In genomic region chr16:12516621-12517309, GRCh38 we compare ENCODE assay signal across 27 cellular contexts.
DNase-seq lines count a peak whose midpoint lies in the region; ATAC-seq, FAIRE-seq and TF ChIP-seq lines count a peak whose summit lies in the region.
"Had no signal": no experiment of that assay in that cellular context is flagged by ENCODE, and none has a peak within 500 bp of the region (broad histone marks: within the 10 kb centered on the region; RNA-seq: fewer than 3 reads in every experiment).

No MANE protein-coding gene starts in this region.

- TF ChIP-seq CTCF in kidney (IDR thresholded peaks at IDR 0.05; ENCODE audit: borderline replicate concordance, extremely low read depth, insufficient read depth) (no peak), nephron progenitor cell (IDR thresholded peaks at IDR 0.05) (no peak), PC-3 (conservative IDR thresholded peaks at IDR 0.05; ENCODE audit: low read depth, low read length) (no peak), HFFc6 (IDR thresholded peaks at IDR 0.05) (no peak)

- H3K9me3 Mint-ChIP-seq in stimulated activated effector memory CD8-positive, alpha-beta T cell treated with anti-CD3 and anti-CD28 coated beads, Interleukin-12 subunit alpha, Interleukin-12 subunit beta, amount 100 ng/mL, for 72 hours: no peaks in the 10 kb centered on the region
- no peaks in the 10 kb centered on the region for H3K9me3 Mint-ChIP-seq in nephron progenitor cell
- no peaks in the 10 kb centered on the region for H3K9me3 Mint-ChIP-seq in HFFc6
- H3K9me3 Mint-ChIP-seq: CD4-positive, alpha-beta T cell had no signal

- H3K9me2 ChIP-seq in PC-3 (replicated peaks; ENCODE audit: low read length): no peaks in the 10 kb centered on the region

- no peaks in the 10 kb centered on the region for H3K36me3 ChIP-seq in kidney (ENCODE audit: control insufficient read depth in 1 of 2, insufficient read depth in 2 of 2, low read length in 2 of 2)
- no peaks in the 10 kb centered on the region for H3K36me3 ChIP-seq in PC-3 (ENCODE audit: low read depth, low read length)
- H3K36me3 ChIP-seq: BLaER1 treated with 17β-estradiol and CSF1 and Interleukin-3, amounts not matched to agents 10 nM and 100 nM had no signal

- POLR2A ChIA-PET in PC-3 (lab: Charles Lee; ENCODE audit: unreplicated experiment): no interaction called here

- no TSS peak for BruUV-seq in PC-3 (replicated peaks; lab: Mats Ljungman, UMichigan)

- no peaks in the 10 kb centered on the region for H3K36me3 Mint-ChIP-seq in stimulated activated effector memory CD8-positive, alpha-beta T cell treated with anti-CD3 and anti-CD28 coated beads, Interleukin-12 subunit alpha, Interleukin-12 subunit beta, amount 100 ng/mL, for 72 hours
- H3K36me3 Mint-ChIP-seq in nephron progenitor cell (ENCODE audit: low read depth) (no peaks in the 10 kb centered on the region), HFFc6 (ENCODE audit: low read depth) (no peaks in the 10 kb centered on the region)

- no peaks in the 10 kb centered on the region for H3K9me3 ChIP-seq in kidney (ENCODE audit: control insufficient read depth in 1 of 2, low read length in 2 of 2)
- H3K9me3 ChIP-seq in PC-3 (ENCODE audit: low read length): no peaks in the 10 kb centered on the region
- H3K9me3 ChIP-seq: A549; BLaER1 treated with 17β-estradiol and CSF1 and Interleukin-3, amounts not matched to agents 10 nM and 100 nM had no signal

- peaks cover 17 to 33% of the 10 kb centered on the region in 2 donors for H3K4me1 ChIP-seq in kidney (ENCODE audit: control insufficient read depth in 1 of 2, insufficient read depth in 1 of 2, low read depth in 1 of 2, low read length in 2 of 2)
- no peaks in the 10 kb centered on the region for H3K4me1 ChIP-seq in PC-3 (ENCODE audit: insufficient read depth, low read length)
- H3K4me1 ChIP-seq: A549 had no signal

- intact Hi-C loops in left ventricle myocardium superior (cut with micrococcal nuclease): no loop called here
- intact Hi-C loops in Right ventricle myocardium inferior (cut with DNase I): no loop called here
- intact Hi-C loops in kidney (cut with DNase I): no loop called here
- intact Hi-C loops in PC-3 (cut with micrococcal nuclease): no loop called here

- H3K79me2 ChIP-seq in PC-3 (ENCODE audit: low read length): no peaks in the 10 kb centered on the region

- no peak overlapping the region for H3K4me2 ChIP-seq in PC-3 (ENCODE audit: low read length)
- H3K4me2 ChIP-seq: A549 had no signal

- no peaks in the 10 kb centered on the region for H3F3A ChIP-seq in PC-3 (ENCODE audit: low read length, unreplicated experiment)

- H3K27ac Mint-ChIP-seq in stimulated activated effector memory CD8-positive, alpha-beta T cell treated with anti-CD3 and anti-CD28 coated beads, Interleukin-12 subunit alpha, Interleukin-12 subunit beta, amount 100 ng/mL, for 72 hours: peak overlapping the region; percentile 40
- no peak overlapping the region for H3K27ac Mint-ChIP-seq in nephron progenitor cell
- H3K27ac Mint-ChIP-seq in HFFc6: no peak overlapping the region
- H3K27ac Mint-ChIP-seq: CD4-positive, alpha-beta T cell had no signal

- H3K4me1 Mint-ChIP-seq in stimulated activated effector memory CD8-positive, alpha-beta T cell treated with anti-CD3 and anti-CD28 coated beads, Interleukin-12 subunit alpha, Interleukin-12 subunit beta, amount 100 ng/mL, for 72 hours: peaks cover 3% of the 10 kb centered on the region
- H3K4me1 Mint-ChIP-seq in nephron progenitor cell: peaks cover 52% of the 10 kb centered on the region
- H3K4me1 Mint-ChIP-seq in HFFc6 (ENCODE audit: low read depth): no peaks in the 10 kb centered on the region

- H3K27me3 Mint-ChIP-seq in nephron progenitor cell (ENCODE audit: low read depth, poor library complexity) (peaks cover 8% of the 10 kb centered on the region), HFFc6 (ENCODE audit: insufficient read depth) (peaks cover 5% of the 10 kb centered on the region)
- H3K27me3 Mint-ChIP-seq: CD4-positive, alpha-beta T cell had no signal

- no peak overlapping the region for H2AFZ ChIP-seq in PC-3 (ENCODE audit: low read length)

- H3K4me3 Mint-ChIP-seq in stimulated activated effector memory CD8-positive, alpha-beta T cell treated with anti-CD3 and anti-CD28 coated beads, Interleukin-12 subunit alpha, Interleukin-12 subunit beta, amount 100 ng/mL, for 72 hours: no peak overlapping the region
- no peak overlapping the region for H3K4me3 Mint-ChIP-seq in nephron progenitor cell
- no peak overlapping the region for H3K4me3 Mint-ChIP-seq in HFFc6
- H3K4me3 Mint-ChIP-seq: CD4-positive, alpha-beta T cell had no signal

- H3K27ac ChIP-seq in kidney (ENCODE audit: low read depth in 2 of 2, low read length in 2 of 2): peak overlapping the region in 1 of 2 donors; percentile 5
- no peak overlapping the region for H3K27ac ChIP-seq in PC-3 (ENCODE audit: low read length)
- H3K27ac ChIP-seq: A549; BLaER1 treated with 17β-estradiol and CSF1 and Interleukin-3, amounts not matched to agents 10 nM and 100 nM; HL-60 had no signal

- ATAC-seq in left ventricle myocardium superior (peak; percentile 15), Right ventricle myocardium inferior (no peak), PC-3 (no peak)
- ATAC-seq in stimulated activated effector memory CD8-positive, alpha-beta T cell treated with anti-CD3 and anti-CD28 coated beads, Interleukin-12 subunit alpha, Interleukin-12 subunit beta, amount 100 ng/mL, for 72 hours: no peak
- ATAC-seq: A549 had no signal

- FAIRE-seq in kidney (lab: Jason Lieb, UNC): no peak
- FAIRE-seq: A549, D721Med, GM18507, H54 had no signal

- H3K9ac ChIP-seq in kidney (ENCODE audit: low read length in 2 of 2): no peak overlapping the region
- H3K9ac ChIP-seq in PC-3 (ENCODE audit: low read length): no peak overlapping the region
- H3K9ac ChIP-seq: BLaER1 treated with 17β-estradiol and CSF1 and Interleukin-3, amounts not matched to agents 10 nM and 100 nM had no signal

- H4K20me1 ChIP-seq in PC-3 (ENCODE audit: low read length): no peaks in the 10 kb centered on the region

- H3K27me3 ChIP-seq in PC-3 (ENCODE audit: low read length): no peaks in the 10 kb centered on the region
- H3K27me3 ChIP-seq: BLaER1 treated with 17β-estradiol and CSF1 and Interleukin-3, amounts not matched to agents 10 nM and 100 nM had no signal

- no peak overlapping the region for H3K4me3 ChIP-seq in kidney (ENCODE audit: low read length in 2 of 2)
- H3K4me3 ChIP-seq in PC-3 (ENCODE audit: low read length): no peak overlapping the region
- H3K4me3 ChIP-seq: A549; BLaER1 treated with 17β-estradiol and CSF1 and Interleukin-3, amounts not matched to agents 10 nM and 100 nM had no signal

- CTCF ChIA-PET in PC-3 (lab: Charles Lee): no interaction called here

- peak; percentile 23 for DNase-seq in left ventricle myocardium superior
- DNase-seq in Right ventricle myocardium inferior (ENCODE audit: missing footprints): no peak
- DNase-seq in kidney: peak; percentile 83
- no peak for DNase-seq in stimulated activated effector memory CD8-positive, alpha-beta T cell treated with anti-CD3 and anti-CD28 coated beads, Interleukin-12 subunit alpha, Interleukin-12 subunit beta, amount 100 ng/mL, for 72 hours (ENCODE audit: low spot score in 2 of 2)
- no peak for DNase-seq in nephron progenitor cell
- DNase-seq in PC-3: no peak
- DNase-seq in HFFc6: no peak
- DNase-seq: AML-193; CD4-positive, alpha-beta T cell; Kasumi-1; NCI-H1092 treated with DMSO at 0.1 percent for 48 hours; NCI-H1436; NCI-H187; NCI-H2081 treated with DMSO at 0.1 percent for 48 hours; NCI-H2171 treated with DMSO at 0.1 percent for 48 hours; NCI-H345; NCI-H524 treated with DMSO at 0.1 percent for 48 hours; NCI-H774; NK-92 treated with Interleukin-12 subunit alpha and Interleukin-12 subunit beta, amount 100 ng/mL, for 24 hours; RPMI8226; SHP77 treated with DMSO at 0.1 percent for 48 hours had no signal

Comparison
In these comparisons a context has a peak if more than half of its experiments do, and no peak if none do; other contexts are left out.
1. DNase-seq: peak in left ventricle myocardium superior (single experiment) and kidney (single experiment); none in Right ventricle myocardium inferior (single experiment), stimulated activated effector memory CD8-positive, alpha-beta T cell treated with anti-CD3 and anti-CD28 coated beads, Interleukin-12 subunit alpha, Interleukin-12 subunit beta, amount 100 ng/mL, for 72 hours (0 of 2), nephron progenitor cell (single experiment), PC-3 (single experiment) and HFFc6 (single experiment).